7 cellular contexts compared by ENCODE assay signal in the genomic region with DNA sequence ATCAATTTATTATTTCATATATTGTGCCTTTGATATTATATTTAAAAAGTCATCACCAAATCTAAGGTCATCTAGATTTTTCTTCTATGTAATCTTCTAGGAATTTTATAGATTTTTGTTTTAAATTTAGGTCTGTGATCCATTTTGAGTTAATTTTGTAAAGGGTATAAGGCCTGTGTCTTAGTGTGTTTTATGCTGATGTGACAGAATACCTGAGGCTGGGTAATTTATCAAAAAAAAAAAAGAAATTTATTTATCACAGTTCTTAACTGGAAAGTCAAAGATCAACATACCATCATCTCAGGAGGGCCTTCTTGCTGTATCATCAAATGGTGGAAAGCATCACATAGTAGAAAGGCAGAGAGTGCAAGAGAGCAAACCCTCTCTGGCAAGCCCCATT.
"Had no signal": no experiment of that assay in that cellular context is flagged by ENCODE, and none has a peak within 500 bp of the region (broad histone marks: within the 10 kb centered on the region; RNA-seq: fewer than 3 reads in every experiment).

No MANE protein-coding gene starts in this region.

- H3K4me3 Mint-ChIP-seq: H9, IgD-negative memory B cell had no signal

- H3K9ac ChIP-seq: GM23248 had no signal

- H3K27ac Mint-ChIP-seq: H9, IgD-negative memory B cell had no signal

- H3K27ac ChIP-seq: GM23248, HL-60 had no signal

- H3K27me3 Mint-ChIP-seq: IgD-negative memory B cell had no signal

- H2AFZ ChIP-seq: GM23248 had no signal

- H3K36me3 Mint-ChIP-seq: IgD-negative memory B cell had no signal

- DNase-seq: GM23248, GOT3, H9, HCEC 1CT, KG1 had no signal

- H3K4me3 ChIP-seq: GM23248 had no signal
